10 cellular contexts compared by ENCODE assay signal in the genomic region with DNA sequence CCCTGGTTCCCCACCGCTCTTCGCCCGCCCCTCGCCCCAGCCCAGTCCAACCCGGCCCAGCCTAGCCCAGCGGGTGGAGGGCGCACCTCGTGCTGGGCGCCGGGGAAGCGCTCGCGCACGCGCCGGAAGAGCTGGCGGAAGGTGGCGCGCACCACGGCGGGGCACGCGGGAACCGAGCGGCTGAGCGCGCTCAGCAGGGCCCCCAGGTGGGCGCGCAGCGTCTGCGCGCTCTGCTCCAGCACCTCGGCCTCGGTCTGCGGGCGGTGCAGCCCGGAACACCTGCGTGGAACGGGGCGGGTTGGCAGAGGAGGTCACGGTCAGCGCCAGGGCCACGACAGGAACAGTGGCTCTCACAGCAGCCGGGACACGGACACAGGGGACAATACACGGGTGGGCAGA. TPM values are rescaled to one million over a fixed set of nuclear protein-coding genes. Genes with fewer than 3 reads are reported as not detected.
DNase-seq lines count a peak whose midpoint lies in the region; ATAC-seq and TF ChIP-seq lines count a peak whose summit lies in the region.
"Not testable (repeated sequence)": the region's sequence is repeated elsewhere in the genome, so short reads cannot be mapped to it uniquely, and the experiment has no call there.
"Had no signal": no experiment of that assay in that cellular context is flagged by ENCODE, and none has a peak within 500 bp of the region (broad histone marks: within the 10 kb centered on the region; RNA-seq: fewer than 3 reads in every experiment).

No MANE protein-coding gene starts in this region.

- H3K4me3 ChIP-seq in epithelial cell of proximal tubule (ENCODE audit: low read depth, low read length) = peak overlapping the region; percentile 36
- peak overlapping the region; percentile 39 for H3K4me3 ChIP-seq in naive thymus-derived CD4-positive, alpha-beta T cell (ENCODE audit: low read length)

- peaks cover 14% of the 10 kb centered on the region for H3K4me1 Mint-ChIP-seq in activated T-helper 1 cell treated with anti-CD3 and anti-CD28 coated beads, Interleukin-12 subunit alpha, Interleukin-12 subunit beta, Interleukin-2, Interleukin-4 antibody, amounts not matched to agents 30 ng/mL and 10 ng/mL and 1 ng/mL, durations not matched to agents 14 hours and 24 hours and 36 hours (ENCODE audit: low read depth)
- peaks cover 8 to 25% (median 22%) of the 10 kb centered on the region in 7 donors for H3K4me1 Mint-ChIP-seq in naive thymus-derived CD4-positive, alpha-beta T cell

- peak; percentile 11 for TF ChIP-seq CTCF in epithelial cell of proximal tubule (conservative IDR thresholded peaks at IDR 0.05; ENCODE audit: low read depth, low read length)

- DNase-seq in DMS53 (lab: John Stamatoyannopoulos, UW) (peak; percentile 80), RPMI8226 (peak; percentile 77)
- DNase-seq in activated T-helper 1 cell treated with anti-CD3 and anti-CD28 coated beads, Interleukin-12 subunit alpha, Interleukin-12 subunit beta, Interleukin-2, Interleukin-4 antibody, amounts not matched to agents 30 ng/mL and 10 ng/mL and 1 ng/mL, durations not matched to agents 14 hours and 24 hours and 36 hours (ENCODE audit: low spot score) = peak; percentile 55
- not testable (repeated sequence) for DNase-seq in epithelial cell of proximal tubule (ENCODE audit: low read depth)
- peak in 8 of 9 donors; percentile 57 to 81 (median 74) for DNase-seq in naive thymus-derived CD4-positive, alpha-beta T cell
- DNase-seq in stimulated activated CD8-positive, alpha-beta memory T cell treated with anti-CD3 and anti-CD28 coated beads, Interleukin-2, amount 100 ng/mL, for 48 hours (ENCODE audit: low read depth in 2 of 2) = peak; percentile 48 to 51

- H3K4me3 Mint-ChIP-seq in activated T-helper 1 cell treated with anti-CD3 and anti-CD28 coated beads, Interleukin-12 subunit alpha, Interleukin-12 subunit beta, Interleukin-2, Interleukin-4 antibody, amounts not matched to agents 30 ng/mL and 10 ng/mL and 1 ng/mL, durations not matched to agents 14 hours and 24 hours and 36 hours = peak overlapping the region; percentile 83
- peak overlapping the region; percentile 73 to 85 (median 81) for H3K4me3 Mint-ChIP-seq in naive thymus-derived CD4-positive, alpha-beta T cell

- peak overlapping the region; percentile 80 for H3K27ac Mint-ChIP-seq in activated T-helper 1 cell treated with anti-CD3 and anti-CD28 coated beads, Interleukin-12 subunit alpha, Interleukin-12 subunit beta, Interleukin-2, Interleukin-4 antibody, amounts not matched to agents 30 ng/mL and 10 ng/mL and 1 ng/mL, durations not matched to agents 14 hours and 24 hours and 36 hours
- H3K27ac Mint-ChIP-seq in naive thymus-derived CD4-positive, alpha-beta T cell = peak overlapping the region; percentile 13 to 92 (median 86)

- POLR2A ChIA-PET in naive thymus-derived CD4-positive, alpha-beta T cell (lab: Charles Lee) = not testable (repeated sequence)

- peak overlapping the region; percentile 70 for H3K27ac ChIP-seq in naive thymus-derived CD4-positive, alpha-beta T cell (ENCODE audit: low read depth, low read length)

- H3K27me3 Mint-ChIP-seq in activated T-helper 1 cell treated with anti-CD3 and anti-CD28 coated beads, Interleukin-12 subunit alpha, Interleukin-12 subunit beta, Interleukin-2, Interleukin-4 antibody, amounts not matched to agents 30 ng/mL and 10 ng/mL and 1 ng/mL, durations not matched to agents 14 hours and 24 hours and 36 hours (ENCODE audit: insufficient read depth); naive thymus-derived CD4-positive, alpha-beta T cell: not testable (repeated sequence)

- intact Hi-C loops in activated T-helper 1 cell treated with anti-CD3 and anti-CD28 coated beads, Interleukin-12 subunit alpha, Interleukin-12 subunit beta, Interleukin-2, Interleukin-4 antibody, amounts not matched to agents 30 ng/mL and 10 ng/mL and 1 ng/mL, durations not matched to agents 14 hours and 24 hours and 36 hours (cut with micrococcal nuclease) = not testable (repeated sequence)
- intact Hi-C loops in naive thymus-derived CD4-positive, alpha-beta T cell (cut with micrococcal nuclease) = loop anchor here in 1 of 2 donors (5.0 kb wide), 1 partner anchor 807 kb away; a partner anchor contains a TSS

- ATAC-seq in GM21515 (IDR thresholded peaks at IDR 0.05; ENCODE audit: unreplicated experiment) = peak; percentile 40
- peak; percentile 25 for ATAC-seq in HG03558 (IDR thresholded peaks at IDR 0.05; ENCODE audit: extremely low read depth, unreplicated experiment)
- ATAC-seq in naive thymus-derived CD4-positive, alpha-beta T cell = peak; percentile 73

- CTCF ChIA-PET in naive thymus-derived CD4-positive, alpha-beta T cell (lab: Charles Lee) = not testable (repeated sequence)

- not testable (repeated sequence) for H3K9me3 ChIP-seq in naive thymus-derived CD4-positive, alpha-beta T cell (ENCODE audit: control insufficient read depth in 2 of 3, low read length in 3 of 3)

- peaks cover 4 to 12% of the 10 kb centered on the region in 2 donors for H3K4me1 ChIP-seq in naive thymus-derived CD4-positive, alpha-beta T cell (ENCODE audit: control insufficient read depth in 2 of 2, insufficient read depth in 2 of 2, low read length in 2 of 2)

- not testable (repeated sequence) for H3K36me3 Mint-ChIP-seq in activated T-helper 1 cell treated with anti-CD3 and anti-CD28 coated beads, Interleukin-12 subunit alpha, Interleukin-12 subunit beta, Interleukin-2, Interleukin-4 antibody, amounts not matched to agents 30 ng/mL and 10 ng/mL and 1 ng/mL, durations not matched to agents 14 hours and 24 hours and 36 hours (ENCODE audit: low read depth); naive thymus-derived CD4-positive, alpha-beta T cell

- not testable (repeated sequence) for H3K9me3 Mint-ChIP-seq in activated T-helper 1 cell treated with anti-CD3 and anti-CD28 coated beads, Interleukin-12 subunit alpha, Interleukin-12 subunit beta, Interleukin-2, Interleukin-4 antibody, amounts not matched to agents 30 ng/mL and 10 ng/mL and 1 ng/mL, durations not matched to agents 14 hours and 24 hours and 36 hours; naive thymus-derived CD4-positive, alpha-beta T cell

- not testable (repeated sequence) for H3K36me3 ChIP-seq in naive thymus-derived CD4-positive, alpha-beta T cell (ENCODE audit: control insufficient read depth in 2 of 3, insufficient read depth in 3 of 3, low read length in 3 of 3)

- H3K27me3 ChIP-seq in naive thymus-derived CD4-positive, alpha-beta T cell (ENCODE audit: control insufficient read depth in 2 of 2, insufficient read depth in 2 of 2, low read length in 2 of 2) = not testable (repeated sequence)

RNA-seq across cellular contexts. Expression of a gene that starts 4.0 kb away (rescaled TPM):
- 140 TPM in 2 replicates for total RNA-seq in activated T-helper 1 cell treated with anti-CD3 and anti-CD28 coated beads, Interleukin-12 subunit alpha, Interleukin-12 subunit beta, Interleukin-2, Interleukin-4 antibody, amounts not matched to agents 30 ng/mL and 10 ng/mL and 1 ng/mL, durations not matched to agents 14 hours and 24 hours and 36 hours
- 97.7 and 151 TPM in 2 replicates for total RNA-seq in epithelial cell of proximal tubule
- total RNA-seq in naive thymus-derived CD4-positive, alpha-beta T cell = 100 to 1,000 TPM; 112 to 182 (median 164) TPM
- polyA plus RNA-seq in naive thymus-derived CD4-positive, alpha-beta T cell = 100 to 1,000 TPM; 171 to 217 TPM

RNA-seq across cellular contexts. Expression of a gene that starts 24.9 kb away (rescaled TPM):
- total RNA-seq in activated T-helper 1 cell treated with anti-CD3 and anti-CD28 coated beads, Interleukin-12 subunit alpha, Interleukin-12 subunit beta, Interleukin-2, Interleukin-4 antibody, amounts not matched to agents 30 ng/mL and 10 ng/mL and 1 ng/mL, durations not matched to agents 14 hours and 24 hours and 36 hours = 0.42 and 0.78 TPM in 2 replicates
- not detected in 2 replicates for total RNA-seq in epithelial cell of proximal tubule
- 1 to 10 TPM in 4 of 5 experiments, under 1 TPM in 1; 0.73 to 3.1 (median 1.8) TPM for total RNA-seq in naive thymus-derived CD4-positive, alpha-beta T cell
- polyA plus RNA-seq in naive thymus-derived CD4-positive, alpha-beta T cell = not detected
- polyA plus RNA-seq: HepG2 had no signal

RNA-seq across cellular contexts. Expression of a gene that starts 41.8 kb away (rescaled TPM):
- total RNA-seq in activated T-helper 1 cell treated with anti-CD3 and anti-CD28 coated beads, Interleukin-12 subunit alpha, Interleukin-12 subunit beta, Interleukin-2, Interleukin-4 antibody, amounts not matched to agents 30 ng/mL and 10 ng/mL and 1 ng/mL, durations not matched to agents 14 hours and 24 hours and 36 hours = 36.9 and 41.7 TPM in 2 replicates
- total RNA-seq in epithelial cell of proximal tubule = 8.0 and 19.1 TPM in 2 replicates
- 10 to 100 TPM; 33.9 to 77.1 (median 48.9) TPM for total RNA-seq in naive thymus-derived CD4-positive, alpha-beta T cell
- polyA plus RNA-seq in naive thymus-derived CD4-positive, alpha-beta T cell = 10 to 100 TPM; 18.2 to 20.4 TPM

RNA-seq across cellular contexts. Expression of a gene that starts 42.8 kb away (rescaled TPM):
- not detected in 2 replicates for total RNA-seq in activated T-helper 1 cell treated with anti-CD3 and anti-CD28 coated beads, Interleukin-12 subunit alpha, Interleukin-12 subunit beta, Interleukin-2, Interleukin-4 antibody, amounts not matched to agents 30 ng/mL and 10 ng/mL and 1 ng/mL, durations not matched to agents 14 hours and 24 hours and 36 hours
- total RNA-seq in epithelial cell of proximal tubule = not detected in 2 replicates
- under 1 TPM in 2 of 5 experiments, not detected in 3; 0.19 to 0.30 TPM for total RNA-seq in naive thymus-derived CD4-positive, alpha-beta T cell
- polyA plus RNA-seq in naive thymus-derived CD4-positive, alpha-beta T cell = under 1 TPM; 0.07 to 0.21 TPM
- total RNA-seq: HepG2, skeletal muscle tissue had no signal
- polyA plus RNA-seq: HepG2 had no signal
